Comparison of ENCODE assay signal across 23 cellular contexts in genomic region chr9:77982985-77983662, GRCh38. TPM values are rescaled to one million over a fixed set of nuclear protein-coding genes. Genes with fewer than 3 reads are reported as not detected.
DNase-seq lines count a peak whose midpoint lies in the region; ATAC-seq and TF ChIP-seq lines count a peak whose summit lies in the region.
"Had no signal": no experiment of that assay in that cellular context is flagged by ENCODE, and none has a peak within 500 bp of the region (broad histone marks: within the 10 kb centered on the region; RNA-seq: fewer than 3 reads in every experiment).

No MANE protein-coding gene starts in this region.

- H3K27me3 ChIP-seq in BLaER1 treated with 17β-estradiol and CSF1 and Interleukin-3, amounts not matched to agents 10 nM and 100 nM: no peaks in the 10 kb centered on the region
- H3K27me3 ChIP-seq in RWPE2 (ENCODE audit: insufficient read depth, poor library complexity, severe bottlenecking) (no peaks in the 10 kb centered on the region), upper lobe of left lung (no peaks in the 10 kb centered on the region)
- H3K27me3 ChIP-seq: body of pancreas, colonic mucosa, spleen, tibial nerve had no signal

- no peak overlapping the region for H3K27ac Mint-ChIP-seq in endothelial cell (ENCODE audit: unreplicated experiment)
- H3K27ac Mint-ChIP-seq: activated B cell treated with CpG ODN at 0.5 μM for 24 hours; activated naive CD8-positive, alpha-beta T cell treated with anti-CD3 and anti-CD28 coated beads, Interleukin-2, amount 10 ng/mL, durations not matched to agents 7 days and 5 days; stimulated activated naive CD8-positive, alpha-beta T cell treated with anti-CD3 and anti-CD28 coated beads, Interleukin-15, Interleukin-2, amounts not matched to agents 100 ng/mL and 50 ng/mL, for 24 hours had no signal

- peaks cover 5% of the 10 kb centered on the region for H3K36me3 Mint-ChIP-seq in endothelial cell (ENCODE audit: low read depth, unreplicated experiment)

- no peak overlapping the region for H3K27ac ChIP-seq in BLaER1 treated with 17β-estradiol and CSF1 and Interleukin-3, amounts not matched to agents 10 nM and 100 nM
- H3K27ac ChIP-seq in RWPE2 (ENCODE audit: poor library complexity, severe bottlenecking) (peak overlapping the region; percentile 91), upper lobe of left lung (peak overlapping the region in 1 of 4 donors; percentile 46)
- H3K27ac ChIP-seq: body of pancreas, colonic mucosa, tibial nerve had no signal

- H3K27me3 Mint-ChIP-seq in endothelial cell (ENCODE audit: unreplicated experiment): peaks cover 6% of the 10 kb centered on the region
- H3K27me3 Mint-ChIP-seq: activated B cell treated with CpG ODN at 0.5 μM for 24 hours; activated naive CD8-positive, alpha-beta T cell treated with anti-CD3 and anti-CD28 coated beads, Interleukin-2, amount 10 ng/mL, durations not matched to agents 7 days and 5 days; stimulated activated naive CD8-positive, alpha-beta T cell treated with anti-CD3 and anti-CD28 coated beads, Interleukin-15, Interleukin-2, amounts not matched to agents 100 ng/mL and 50 ng/mL, for 24 hours had no signal

- H3K4me1 ChIP-seq in BLaER1 treated with 17β-estradiol and CSF1 and Interleukin-3, amounts not matched to agents 10 nM and 100 nM: peaks cover 40 to 69% (median 46%) of the 10 kb centered on the region in 10 experiments
- peaks cover 30% of the 10 kb centered on the region for H3K4me1 ChIP-seq in RWPE2 (ENCODE audit: insufficient read depth, poor library complexity, severe bottlenecking)
- H3K4me1 ChIP-seq in upper lobe of left lung: peaks cover 30 to 64% (median 55%) of the 10 kb centered on the region in 4 donors

- peaks cover 68% of the 10 kb centered on the region for H3K4me1 Mint-ChIP-seq in endothelial cell (ENCODE audit: unreplicated experiment)

- DNase-seq in CD1c-positive myeloid dendritic cell (ENCODE audit: extremely low spot score) (peak; percentile 32), RWPE2 (ENCODE audit: low spot score) (no peak), endothelial cell (ENCODE audit: low spot score) (no peak), ACHN (no peak), upper lobe of left lung (no peak)
- DNase-seq: activated B cell treated with CpG ODN at 0.5 μM for 24 hours; activated CD8-positive, alpha-beta memory T cell treated with anti-CD3 and anti-CD28 coated beads for 24 hours; activated naive CD8-positive, alpha-beta T cell treated with anti-CD3 and anti-CD28 coated beads, Interleukin-2, amount 10 ng/mL, durations not matched to agents 7 days and 5 days; activated T-cell treated with anti-CD3 and anti-CD28 coated beads, Interleukin-2, amount 50 U/mL, for 4 hours; body of pancreas; colonic mucosa; GOT3; islet precursor cell; NCI-H146; NCI-H524; retina; spleen; stimulated activated CD4-positive, alpha-beta T cell treated with anti-CD3 and anti-CD28 coated beads, Interleukin-4, amount 100 ng/mL, for 1 hour; T-helper 9 cell had no signal

- peaks cover 0 to 96% (median 30%) of the 10 kb centered on the region in 11 experiments; a peak in 13 of 22 replicates for H4K20me1 ChIP-seq in BLaER1 treated with 17β-estradiol and CSF1 and Interleukin-3, amounts not matched to agents 10 nM and 100 nM

- peak overlapping the region; percentile 10 for H3K4me3 Mint-ChIP-seq in endothelial cell (ENCODE audit: unreplicated experiment)
- H3K4me3 Mint-ChIP-seq: activated B cell treated with CpG ODN at 0.5 μM for 24 hours; activated T-cell treated with anti-CD3 and anti-CD28 coated beads, Interleukin-2, amount 50 U/mL, for 4 hours; stimulated activated naive CD8-positive, alpha-beta T cell treated with anti-CD3 and anti-CD28 coated beads, Interleukin-15, Interleukin-2, amounts not matched to agents 100 ng/mL and 50 ng/mL, for 24 hours had no signal

- H3K9me3 ChIP-seq in BLaER1 treated with 17β-estradiol and CSF1 and Interleukin-3, amounts not matched to agents 10 nM and 100 nM (replicated peaks in 1 of 11): no peaks in the 10 kb centered on the region
- H3K9me3 ChIP-seq in RWPE2 (ENCODE audit: severe bottlenecking): no peaks in the 10 kb centered on the region
- H3K9me3 ChIP-seq in upper lobe of left lung: no peaks in the 10 kb centered on the region
- H3K9me3 ChIP-seq: body of pancreas, colonic mucosa, spleen, tibial nerve had no signal

- TF ChIP-seq CTCF in RWPE2 (IDR thresholded peaks at IDR 0.05; ENCODE audit: poor library complexity, severe bottlenecking): no peak
- no peak for TF ChIP-seq CTCF in endothelial cell (IDR thresholded peaks at IDR 0.05; ENCODE audit: unreplicated experiment)
- TF ChIP-seq CTCF in upper lobe of left lung (IDR thresholded peaks at IDR 0.05): no peak

- H3K4me2 ChIP-seq in BLaER1 treated with 17β-estradiol and CSF1 and Interleukin-3, amounts not matched to agents 10 nM and 100 nM: peak overlapping the region; percentile 8 to 78 (median 66); a peak in 18 of 22 replicates

- H3K9me3 Mint-ChIP-seq in endothelial cell (ENCODE audit: unreplicated experiment): no peaks in the 10 kb centered on the region
- H3K9me3 Mint-ChIP-seq: activated B cell treated with CpG ODN at 0.5 μM for 24 hours; activated naive CD8-positive, alpha-beta T cell treated with anti-CD3 and anti-CD28 coated beads, Interleukin-2, amount 10 ng/mL, durations not matched to agents 7 days and 5 days; activated T-cell treated with anti-CD3 and anti-CD28 coated beads, Interleukin-2, amount 50 U/mL, for 4 hours; stimulated activated naive CD8-positive, alpha-beta T cell treated with anti-CD3 and anti-CD28 coated beads, Interleukin-15, Interleukin-2, amounts not matched to agents 100 ng/mL and 50 ng/mL, for 24 hours had no signal

- TF ChIP-seq EP300 in upper lobe of left lung (IDR thresholded peaks at IDR 0.05): no peak

- ATAC-seq in RWPE2 (ENCODE audit: low read depth) (no peak), upper lobe of left lung (ENCODE audit: low FRiP score in 2 of 2) (no peak), GM21381 (IDR thresholded peaks at IDR 0.05; ENCODE audit: unreplicated experiment) (no peak)
- ATAC-seq: body of pancreas had no signal

- TF ChIP-seq POLR2A in upper lobe of left lung (IDR thresholded peaks at IDR 0.05): no peak

- no peak overlapping the region for H3K9ac ChIP-seq in BLaER1 treated with 17β-estradiol and CSF1 and Interleukin-3, amounts not matched to agents 10 nM and 100 nM

- WGBS in upper lobe of left lung, 2 donors: 82 to 83% methylated on average over 3 of the region's 3 CpGs

- H3K4me3 ChIP-seq in BLaER1 treated with 17β-estradiol and CSF1 and Interleukin-3, amounts not matched to agents 10 nM and 100 nM: no peak overlapping the region
- H3K4me3 ChIP-seq in RWPE2 (ENCODE audit: severe bottlenecking): no peak overlapping the region
- H3K4me3 ChIP-seq in upper lobe of left lung: no peak overlapping the region
- H3K4me3 ChIP-seq: body of pancreas, colonic mucosa, spleen, tibial nerve had no signal

- in situ Hi-C loops in ACHN (cut with HindIII; ENCODE audit: low pct_ligation_motif_present, low pct_unique_long_range_greater_than_20kb, low sequenced_read_pairs): no loop called here

- H3K36me3 ChIP-seq in BLaER1 treated with 17β-estradiol and CSF1 and Interleukin-3, amounts not matched to agents 10 nM and 100 nM: peaks cover 0 to 45% (median 9%) of the 10 kb centered on the region in 11 experiments; a peak in 6 of 22 replicates
- H3K36me3 ChIP-seq in RWPE2 (ENCODE audit: low read depth): peaks cover 5% of the 10 kb centered on the region
- peaks cover 0 to 5% (median 0%) of the 10 kb centered on the region in 4 donors for H3K36me3 ChIP-seq in upper lobe of left lung
- H3K36me3 ChIP-seq: colonic mucosa, spleen, tibial nerve had no signal

RNA-seq across cellular contexts. Expression of gene GNAQ, which starts 48.5 kb away (rescaled TPM):
- total RNA-seq in endothelial cell (ENCODE audit: unreplicated experiment) (94.6 TPM), upper lobe of left lung (100 to 1,000 TPM in 3 of 6 donors, 10 to 100 TPM in 3; 50.3 to 117 (median 94.3) TPM)
